24 cellular contexts compared by ENCODE assay signal in genomic region chr7:111290982-111291381, GRCh38.
"Had no signal": no experiment of that assay in that cellular context is flagged by ENCODE, and none has a peak within 500 bp of the region (broad histone marks: within the 10 kb centered on the region; RNA-seq: fewer than 3 reads in every experiment).

No MANE protein-coding gene starts in this region.

- H3K4me3 ChIP-seq: colonic mucosa, esophagus muscularis mucosa, gastroesophageal sphincter, heart left ventricle, hepatocyte, neural progenitor cell, prostate gland, sigmoid colon, stomach, thyroid gland, vagina had no signal

- H3K9me3 ChIP-seq: colonic mucosa, prostate gland, stomach, thyroid gland, vagina had no signal

- H3K4me1 ChIP-seq: colonic mucosa, foreskin keratinocyte, neural progenitor cell, prostate gland, thyroid gland had no signal

- H3K4me3 Mint-ChIP-seq: dendritic cell treated with granulocyte-macrophage colony-stimulating factor and Interleukin-4, amounts not matched to agents 40 ng/mL and 50 ng/mL, for 4 days; naive B cell; natural killer cell treated with Interleukin-12 subunit alpha and Interleukin-12 subunit beta and Interleukin-15 and Interleukin-18, amount 100 ng/mL, for 72 hours; neural progenitor cell; stimulated activated effector memory CD8-positive, alpha-beta T cell treated with anti-CD3 and anti-CD28 coated beads, Interleukin-12 subunit alpha, Interleukin-12 subunit beta, amount 100 ng/mL, for 72 hours had no signal

- H3K4me1 Mint-ChIP-seq: stimulated activated effector memory CD8-positive, alpha-beta T cell treated with anti-CD3 and anti-CD28 coated beads, Interleukin-12 subunit alpha, Interleukin-12 subunit beta, amount 100 ng/mL, for 72 hours had no signal

- H3K9ac ChIP-seq: neural progenitor cell had no signal

- H3K36me3 ChIP-seq: colonic mucosa, esophagus muscularis mucosa, gastroesophageal sphincter, heart left ventricle, neural progenitor cell, prostate gland, sigmoid colon, stomach, thyroid gland, vagina had no signal

- H3K27ac Mint-ChIP-seq: dendritic cell treated with granulocyte-macrophage colony-stimulating factor and Interleukin-4, amounts not matched to agents 40 ng/mL and 50 ng/mL, for 4 days; natural killer cell treated with Interleukin-12 subunit alpha and Interleukin-12 subunit beta and Interleukin-15 and Interleukin-18, amount 100 ng/mL, for 72 hours; neural progenitor cell; stimulated activated effector memory CD8-positive, alpha-beta T cell treated with anti-CD3 and anti-CD28 coated beads, Interleukin-12 subunit alpha, Interleukin-12 subunit beta, amount 100 ng/mL, for 72 hours had no signal

- H3K36me3 Mint-ChIP-seq: natural killer cell treated with Interleukin-12 subunit alpha and Interleukin-12 subunit beta and Interleukin-15 and Interleukin-18, amount 100 ng/mL, for 72 hours; neural progenitor cell; stimulated activated effector memory CD8-positive, alpha-beta T cell treated with anti-CD3 and anti-CD28 coated beads, Interleukin-12 subunit alpha, Interleukin-12 subunit beta, amount 100 ng/mL, for 72 hours had no signal

- H3K9me3 Mint-ChIP-seq: dendritic cell treated with granulocyte-macrophage colony-stimulating factor and Interleukin-4, amounts not matched to agents 40 ng/mL and 50 ng/mL, for 4 days; natural killer cell treated with Interleukin-12 subunit alpha and Interleukin-12 subunit beta and Interleukin-15 and Interleukin-18, amount 100 ng/mL, for 72 hours had no signal

- ATAC-seq: foreskin keratinocyte; gastroesophageal sphincter; heart left ventricle; left lobe of liver; natural killer cell treated with Interleukin-12 subunit alpha and Interleukin-12 subunit beta and Interleukin-15 and Interleukin-18, amount 100 ng/mL, for 72 hours; right cardiac atrium; stimulated activated effector memory CD8-positive, alpha-beta T cell treated with anti-CD3 and anti-CD28 coated beads, Interleukin-12 subunit alpha, Interleukin-12 subunit beta, amount 100 ng/mL, for 72 hours had no signal

- H3K27me3 ChIP-seq: colonic mucosa, esophagus muscularis mucosa, foreskin keratinocyte, gastroesophageal sphincter, heart left ventricle, hepatocyte, neural progenitor cell, sigmoid colon, stomach, thyroid gland, vagina had no signal

- DNase-seq: colonic mucosa; effector memory CD4-positive, alpha-beta T cell; foreskin keratinocyte; heart left ventricle; kidney; naive B cell; sigmoid colon; stimulated activated CD4-positive, alpha-beta T cell treated with anti-CD3 and anti-CD28 coated beads, Interleukin-2, amount 100 ng/mL, for 24 hours; stimulated activated CD4-positive, alpha-beta T cell treated with anti-CD3 and anti-CD28 coated beads, Interleukin-4, amount 100 ng/mL, for 24 hours; stimulated activated naive CD4-positive, alpha-beta T cell treated with Interleukin-2 at 50 U/mL for 16 hours; stomach; thyroid gland; trophoblast cell had no signal

- H3K27me3 Mint-ChIP-seq: dendritic cell treated with granulocyte-macrophage colony-stimulating factor and Interleukin-4, amounts not matched to agents 40 ng/mL and 50 ng/mL, for 4 days; naive B cell; natural killer cell treated with Interleukin-12 subunit alpha and Interleukin-12 subunit beta and Interleukin-15 and Interleukin-18, amount 100 ng/mL, for 72 hours had no signal
